22 cellular contexts compared by ENCODE assay signal in genomic region chr2:128695646-128696240, GRCh38.
"Had no signal": no experiment of that assay in that cellular context is flagged by ENCODE, and none has a peak within 500 bp of the region (broad histone marks: within the 10 kb centered on the region; RNA-seq: fewer than 3 reads in every experiment).

No MANE protein-coding gene starts in this region.

- ATAC-seq: left cardiac atrium, psoas muscle had no signal

- H3K27ac ChIP-seq: esophagus muscularis mucosa, parathyroid adenoma, psoas muscle, spleen, testis, transverse colon had no signal

- H2AFZ ChIP-seq: parathyroid adenoma had no signal

- H3K9ac ChIP-seq: parathyroid adenoma had no signal

- FAIRE-seq: astrocyte, keratinocyte had no signal

- H3K9me3 ChIP-seq: esophagus muscularis mucosa, psoas muscle, spleen, testis, transverse colon had no signal

- H3K4me1 ChIP-seq: parathyroid adenoma, psoas muscle, spleen, testis, transverse colon had no signal

- DNase-seq: activated B cell treated with CpG ODN at 0.5 μM for 24 hours; activated effector memory CD4-positive, alpha-beta T cell treated with anti-CD3 and anti-CD28 coated beads, Interleukin-2, amount 50 U/mL, for 16 hours; activated naive CD4-positive, alpha-beta T cell treated with anti-CD3 and anti-CD28 coated beads for 36 hours; activated naive CD8-positive, alpha-beta T cell treated with anti-CD3 and anti-CD28 coated beads, Interleukin-2, amount 10 ng/mL, durations not matched to agents 7 days and 5 days; activated T-cell treated with anti-CD3 and anti-CD28 coated beads for 4 hours; caudate nucleus; effector CD4-positive, alpha-beta T cell; foreskin melanocyte; left cardiac atrium; mammary epithelial cell; naive B cell; nucleus accumbens; psoas muscle; spleen; stimulated activated naive CD4-positive, alpha-beta T cell; T-helper 1 cell; testis; transverse colon had no signal

- H3K36me3 ChIP-seq: esophagus muscularis mucosa, spleen, transverse colon had no signal

- H3K27me3 ChIP-seq: esophagus muscularis mucosa, spleen, testis, transverse colon had no signal

- H3K4me3 ChIP-seq: esophagus muscularis mucosa, psoas muscle, spleen, testis, transverse colon had no signal

- H3K79me2 ChIP-seq: parathyroid adenoma had no signal
